Comparison of ENCODE assay signal across 8 cellular contexts in genomic region chr1:214331827-214332423, GRCh38. TPM values are rescaled to one million over a fixed set of nuclear protein-coding genes. Genes with fewer than 3 reads are reported as not detected.
DNase-seq lines count a peak whose midpoint lies in the region; ATAC-seq and TF ChIP-seq lines count a peak whose summit lies in the region.

No MANE protein-coding gene starts in this region.

- no peak overlapping the region for H3K4me3 Mint-ChIP-seq in T-helper 17 cell

- TF ChIP-seq CTCF in brain microvascular endothelial cell (IDR thresholded peaks at IDR 0.05; ENCODE audit: low read depth, low read length, missing control alignments) = peak; percentile 97
- TF ChIP-seq CTCF in liver (IDR thresholded peaks at IDR 0.05; ENCODE audit: low read depth, low read length, missing input control) = peak; percentile 66

- no peak overlapping the region for H3K27ac Mint-ChIP-seq in T-helper 17 cell

- H3K4me1 ChIP-seq in liver (ENCODE audit: control insufficient read depth in 4 of 4, insufficient read depth in 4 of 4, low read length in 3 of 4) = peaks cover 0 to 9% (median 5%) of the 10 kb centered on the region in 4 donors

- H3K36me3 Mint-ChIP-seq in T-helper 17 cell (ENCODE audit: low read depth) = peaks cover 5% of the 10 kb centered on the region

- H3K27ac ChIP-seq in brain microvascular endothelial cell (no peak overlapping the region), liver (ENCODE audit: low read depth in 1 of 2, low read length in 2 of 2) (no peak overlapping the region)

- no peak overlapping the region for H3K4me3 ChIP-seq in brain microvascular endothelial cell (ENCODE audit: low read depth, low read length)
- no peak overlapping the region for H3K4me3 ChIP-seq in liver (ENCODE audit: low read depth in 1 of 3, low read length in 3 of 3)

- H3K27me3 ChIP-seq in brain microvascular endothelial cell (replicated peaks) (no peaks in the 10 kb centered on the region), liver (ENCODE audit: control insufficient read depth in 4 of 4, insufficient read depth in 4 of 4, low read length in 3 of 4) (no peaks in the 10 kb centered on the region)

- H3K9me3 ChIP-seq in T-helper 17 cell (ENCODE audit: control insufficient read depth, low read length, poor library complexity, severe bottlenecking) (no peaks in the 10 kb centered on the region), liver (ENCODE audit: control insufficient read depth in 4 of 4, low read length in 3 of 4) (no peaks in the 10 kb centered on the region)

- peaks cover 8% of the 10 kb centered on the region for H3K36me3 ChIP-seq in brain microvascular endothelial cell (replicated peaks)
- H3K36me3 ChIP-seq in liver (ENCODE audit: control insufficient read depth in 4 of 4, insufficient read depth in 3 of 4, low read depth in 1 of 4, low read length in 3 of 4) = peaks cover 0 to 7% (median 4%) of the 10 kb centered on the region in 4 donors

- no peaks in the 10 kb centered on the region for H3K27me3 Mint-ChIP-seq in T-helper 17 cell

- DNase-seq in AML-193 (lab: John Stamatoyannopoulos, UW) = peak; percentile 41 to 52
- peak; percentile 64 for DNase-seq in HuH-7 (ENCODE audit: low spot score)
- peak; percentile 26 to 43 (median 27) for DNase-seq in T-helper 17 cell
- peak; percentile 39 for DNase-seq in brain microvascular endothelial cell
- DNase-seq in stimulated activated CD8-positive, alpha-beta memory T cell treated with anti-CD3 and anti-CD28 coated beads, Interleukin-4, amount 100 ng/mL, for 24 hours (ENCODE audit: low read depth) = peak; percentile 20

- H3K9ac ChIP-seq in liver (ENCODE audit: low read depth in 1 of 2, low read length in 2 of 2) = no peak overlapping the region

- ATAC-seq in GM18502 (IDR thresholded peaks at IDR 0.05; ENCODE audit: poor library complexity, unreplicated experiment) (peak; percentile 59), T-helper 17 cell (peak; percentile 45), GM21717 (IDR thresholded peaks at IDR 0.05; ENCODE audit: unreplicated experiment) (no peak)

- WGBS in liver = 81% methylated on average over 9 of the region's 9 CpGs

- in situ Hi-C loops in brain microvascular endothelial cell (cut with HindIII; ENCODE audit: low pct_ligation_motif_present, low sequenced_read_pairs) = no loop called here

- H3K4me1 Mint-ChIP-seq in T-helper 17 cell = peaks cover 5% of the 10 kb centered on the region

- peak; percentile 67 to 79 for TF ChIP-seq RAD21 in liver (IDR thresholded peaks at IDR 0.05)

TF ChIP-seq in liver, 16 proteins besides CTCF, POLR2A, EP300 and RAD21:
- TF ChIP-seq EGR1 (IDR thresholded peaks at IDR 0.05; ENCODE audit: low read depth in 2 of 2) (no peak), FOXA1 (IDR thresholded peaks at IDR 0.05) (no peak)
- TF ChIP-seq, protein P1, sequence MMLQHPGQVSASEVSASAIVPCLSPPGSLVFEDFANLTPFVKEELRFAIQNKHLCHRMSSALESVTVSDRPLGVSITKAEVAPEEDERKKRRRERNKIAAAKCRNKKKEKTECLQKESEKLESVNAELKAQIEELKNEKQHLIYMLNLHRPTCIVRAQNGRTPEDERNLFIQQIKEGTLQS (IDR thresholded peaks at IDR 0.05) = no peak

RNA-seq across cellular contexts. Expression of gene SMYD2, which starts 51.0 kb away (rescaled TPM):
- total RNA-seq in T-helper 17 cell (10 to 100 TPM; 27.1 to 33.2 TPM), liver (10 to 100 TPM; 11.9 to 20.2 TPM)
- 10 to 100 TPM; 14.6 to 19.7 TPM for polyA plus RNA-seq in liver
